Comparison of ENCODE assay signal across 8 cellular contexts in the genomic region with DNA sequence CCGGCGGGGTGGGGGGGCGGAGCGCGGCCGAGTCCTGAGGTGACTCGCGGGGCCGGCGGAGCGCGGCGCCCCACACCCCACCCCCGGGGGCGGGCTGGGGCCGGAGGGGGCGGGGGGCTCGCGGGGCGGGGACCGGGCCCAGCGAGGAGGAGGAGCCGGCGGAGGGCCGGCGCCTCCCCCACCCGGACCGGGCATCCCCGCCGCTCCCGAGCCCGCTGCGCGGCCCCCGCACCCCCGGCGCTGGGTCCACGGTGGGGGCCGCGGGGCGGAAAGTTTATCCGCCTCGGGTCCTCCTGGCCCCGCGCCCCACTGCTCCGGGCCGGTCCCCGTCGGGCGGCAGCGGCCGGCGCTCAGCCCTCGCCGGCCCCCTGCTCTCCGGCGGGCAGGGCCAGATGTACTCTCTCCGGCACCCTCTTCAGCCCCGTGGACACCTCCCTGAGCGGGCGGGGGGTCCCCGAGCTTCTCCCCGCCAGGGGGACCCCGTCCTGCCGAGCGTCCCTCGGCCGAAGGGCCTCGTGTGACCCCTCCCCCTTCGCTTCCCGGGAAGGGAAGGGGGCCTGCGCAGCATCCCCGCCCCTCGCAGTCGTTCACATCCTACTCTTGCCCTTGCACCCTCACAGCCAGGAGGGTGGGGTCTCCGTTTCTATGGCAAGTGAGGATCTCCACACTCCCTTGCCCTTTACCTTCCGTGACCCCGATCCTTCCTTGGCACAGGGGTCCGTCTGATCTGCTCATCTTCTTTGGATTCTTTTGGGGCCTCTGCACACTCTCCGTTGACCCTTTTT. TPM values are rescaled to one million over a fixed set of nuclear protein-coding genes. Genes with fewer than 3 reads are reported as not detected.
DNase-seq lines count a peak whose midpoint lies in the region; ATAC-seq, FAIRE-seq and TF ChIP-seq lines count a peak whose summit lies in the region.

No MANE protein-coding gene starts in this region.

- intact Hi-C loops in ovary (cut with DNase I): no loop called here

- peak overlapping the region; percentile 82 for H3K4me3 ChIP-seq in ovary

- H3K36me3 ChIP-seq in ovary: no peaks in the 10 kb centered on the region

- H3K9me3 ChIP-seq in ovary: no peaks in the 10 kb centered on the region

- H3K27me3 ChIP-seq in ovary: no peaks in the 10 kb centered on the region

- 0 to 1% (median 1%) methylated on average over 16 to 78 of the region's 80 CpGs for WGBS in ovary, 3 donors

- no peak for FAIRE-seq in urothelium cell line (lab: Jason Lieb, UNC)

- no peak for TF ChIP-seq POLR2A in ovary (IDR thresholded peaks at IDR 0.05)

- ATAC-seq in GM18907 (IDR thresholded peaks at IDR 0.05; ENCODE audit: unreplicated experiment) (peak; percentile 8), HG03457 (IDR thresholded peaks at IDR 0.05; ENCODE audit: unreplicated experiment) (no peak)

- peak overlapping the region; percentile 63 to 72 for H3K27ac ChIP-seq in ovary

- peak in 1 of 3 donors; percentile 27 for TF ChIP-seq CTCF in ovary (IDR thresholded peaks at IDR 0.05)

- H3K4me1 ChIP-seq in ovary (ENCODE audit: insufficient read depth): peaks cover 8% of the 10 kb centered on the region

- TF ChIP-seq EP300 in ovary (IDR thresholded peaks at IDR 0.05): no peak

- DNase-seq in 8988T (peak; percentile 53), NCI-H2227 treated with DMSO at 0.1 percent for 48 hours (lab: John Stamatoyannopoulos, UW) (peak; percentile 59), activated gamma-delta T cell (lab: John Stamatoyannopoulos, UW) (peak; percentile 57), glomerular visceral epithelial cell (ENCODE audit: extremely low spot score) (peak; percentile 62), ovary (peak; percentile 44 to 74 (median 70)), urothelium cell line (ENCODE audit: low spot score) (peak; percentile 72)

RNA-seq across cellular contexts. Expression of a gene that starts 0.7 kb away (rescaled TPM):
- total RNA-seq in ovary: 10 to 100 TPM; 51.1 to 93.2 (median 63.1) TPM
- polyA plus RNA-seq in ovary: 100 to 1,000 TPM in 1 of 2 donors, 10 to 100 TPM in 1; 88.5 to 150 TPM
